Comparison of ENCODE assay signal across 10 cellular contexts in genomic region chr12:56219840-56220239, GRCh38. TPM values are rescaled to one million over a fixed set of nuclear protein-coding genes. Genes with fewer than 3 reads are reported as not detected.
DNase-seq lines count a peak whose midpoint lies in the region; ATAC-seq and TF ChIP-seq lines count a peak whose summit lies in the region.
"Had no signal": no experiment of that assay in that cellular context is flagged by ENCODE, and none has a peak within 500 bp of the region (broad histone marks: within the 10 kb centered on the region; RNA-seq: fewer than 3 reads in every experiment).

No MANE protein-coding gene starts in this region.

- H3K36me3 Mint-ChIP-seq in T-cell (peaks cover 5% of the 10 kb centered on the region), type B pancreatic cell (peaks cover 9% of the 10 kb centered on the region)

- no peaks in the 10 kb centered on the region for H3K9me3 Mint-ChIP-seq in T-cell
- H3K9me3 Mint-ChIP-seq in type B pancreatic cell = no peaks in the 10 kb centered on the region

- H3K4me2 ChIP-seq in mesenchymal stem cell (ENCODE audit: low read length, poor library complexity, severe bottlenecking) = peak overlapping the region; percentile 6

- no peak overlapping the region for H2AFZ ChIP-seq in mesenchymal stem cell (ENCODE audit: low read depth, low read length)

- H3K4me3 Mint-ChIP-seq in T-cell (peak overlapping the region; percentile 19 to 47 (median 31)), type B pancreatic cell (peak overlapping the region; percentile 34)

- H3K27ac Mint-ChIP-seq in T-cell (no peak overlapping the region), type B pancreatic cell (no peak overlapping the region)

- H3K36me3 ChIP-seq in cardiac muscle cell (peaks cover 9% of the 10 kb centered on the region), mesenchymal stem cell (ENCODE audit: control insufficient read depth in 1 of 2, insufficient read depth in 2 of 2, low read depth in 1 of 2, low read length in 2 of 2) (peaks cover 16 to 19% of the 10 kb centered on the region in 2 experiments)

- CTCF ChIA-PET in T-cell (lab: Charles Lee) = no interaction called here

- 100% methylated on average over 6 of the region's 9 CpGs for WGBS in mesenchymal stem cell
- WGBS in lower leg skin, 2 donors = 94 to 96% methylated on average over 9 of the region's 9 CpGs

- no peak overlapping the region for H3K23ac ChIP-seq in mesenchymal stem cell (ENCODE audit: low read length in 2 of 2)

- H3K14ac ChIP-seq in mesenchymal stem cell (ENCODE audit: low read length in 2 of 2) = no peak overlapping the region

- peaks cover 20% of the 10 kb centered on the region for H3K79me1 ChIP-seq in mesenchymal stem cell (replicated peaks; ENCODE audit: low read length, poor library complexity, severe bottlenecking)

- H3K27me3 ChIP-seq in cardiac muscle cell (no peaks in the 10 kb centered on the region), mesenchymal stem cell (ENCODE audit: control insufficient read depth in 1 of 2, insufficient read depth in 1 of 2, low read length in 2 of 2) (no peaks in the 10 kb centered on the region)

- no peak overlapping the region for H2BK5ac ChIP-seq in mesenchymal stem cell (ENCODE audit: low read depth, low read length, poor library complexity, severe bottlenecking)

- H2BK12ac ChIP-seq in mesenchymal stem cell (ENCODE audit: low read length in 2 of 2) = no peak overlapping the region

- H3K4me1 ChIP-seq in cardiac muscle cell (ENCODE audit: low read depth) (peaks cover 12% of the 10 kb centered on the region), mesenchymal stem cell (ENCODE audit: control insufficient read depth, insufficient read depth, low read depth, low read length) (peaks cover 15% of the 10 kb centered on the region)

- H4K91ac ChIP-seq in mesenchymal stem cell (ENCODE audit: low read length) = no peak overlapping the region

- no peak overlapping the region for H3K9ac ChIP-seq in mesenchymal stem cell (ENCODE audit: low read length)

- intact Hi-C loops in left cardiac atrium (cut with DNase I) (loop anchor here in 1 of 2 donors (5.0 kb wide), 1 partner anchor 33 kb away; the partner anchor contains the start of gene SMARCC2), lower leg skin (cut with DNase I; ENCODE audit: low total_unique reads) (loop anchor here (2.0 kb wide), 1 partner anchor 51 kb away; no protein-coding TSS in a partner anchor)

- POLR2A ChIA-PET in T-cell (lab: Charles Lee) = no interaction called here

- no peaks in the 10 kb centered on the region for H3K27me3 Mint-ChIP-seq in T-cell
- no peaks in the 10 kb centered on the region for H3K27me3 Mint-ChIP-seq in type B pancreatic cell

- no peak overlapping the region for H2BK15ac ChIP-seq in mesenchymal stem cell (ENCODE audit: low read depth, poor library complexity, severe bottlenecking)

- ATAC-seq in left cardiac atrium (no peak), T-cell (replicated peaks in 1 of 4) (no peak)

- H3K27ac ChIP-seq in cardiac muscle cell (peak overlapping the region; percentile 98), mesenchymal stem cell (ENCODE audit: low read length, poor library complexity, severe bottlenecking) (no peak overlapping the region)

- TF ChIP-seq CTCF in cardiac muscle cell (IDR thresholded peaks at IDR 0.05; ENCODE audit: low read depth, low read length) (no peak), type B pancreatic cell (conservative IDR thresholded peaks at IDR 0.05) (no peak), lower leg skin (IDR thresholded peaks at IDR 0.05) (no peak)

- TF ChIP-seq POLR2A in lower leg skin (IDR thresholded peaks at IDR 0.05) = no peak

- H2AK5ac ChIP-seq in mesenchymal stem cell (ENCODE audit: low read length, severe bottlenecking) = no peak overlapping the region

- no peak overlapping the region for H2BK120ac ChIP-seq in mesenchymal stem cell (ENCODE audit: low read depth, low read length)

- H3K18ac ChIP-seq in mesenchymal stem cell (ENCODE audit: low read depth in 1 of 2, low read length in 2 of 2) = no peak overlapping the region

- no peak overlapping the region for H3K4ac ChIP-seq in mesenchymal stem cell (ENCODE audit: low read depth in 1 of 2, low read length in 2 of 2)

- H3K4me3 ChIP-seq in cardiac muscle cell (no peak overlapping the region), mesenchymal stem cell (ENCODE audit: insufficient read depth in 1 of 2, low read depth in 1 of 2, low read length in 2 of 2) (no peak overlapping the region), lower leg skin (ENCODE audit: low read depth, poor library complexity, severe bottlenecking) (no peak overlapping the region)

- peaks cover 48 to 50% (median 50%) of the 10 kb centered on the region in 3 donors for H3K4me1 Mint-ChIP-seq in T-cell
- H3K4me1 Mint-ChIP-seq in type B pancreatic cell (ENCODE audit: unreplicated experiment) = peaks cover 28% of the 10 kb centered on the region

- no peak overlapping the region for H4K8ac ChIP-seq in mesenchymal stem cell (ENCODE audit: low read length)

- no peak for DNase-seq in cardiac muscle cell (ENCODE audit: low read depth in 1 of 2, low spot score in 1 of 2)
- no peak for DNase-seq in left cardiac atrium
- no peak for DNase-seq in T-cell
- DNase-seq in mesenchymal stem cell = no peak
- DNase-seq in type B pancreatic cell (ENCODE audit: extremely low spot score, unreplicated experiment) = no peak
- no peak for DNase-seq in lower leg skin (ENCODE audit: low spot score in 2 of 2)
- DNase-seq in ecto neural progenitor cell (ENCODE audit: low spot score) = no peak
- DNase-seq in activated effector memory CD4-positive, alpha-beta T cell treated with anti-CD3 and anti-CD28 coated beads, Interleukin-2, amount 50 U/mL, for 16 hours = no peak
- DNase-seq: activated CD4-positive, alpha-beta T cell treated with anti-CD3 and anti-CD28 coated beads, Interleukin-2, amount 50 U/mL, for 4 hours; SHP77 treated with DMSO at 0.1 percent for 48 hours had no signal

- H3K9me3 ChIP-seq in cardiac muscle cell (ENCODE audit: low read depth) (no peaks in the 10 kb centered on the region), mesenchymal stem cell (ENCODE audit: control insufficient read depth, low read length) (no peaks in the 10 kb centered on the region)

RNA-seq across cellular contexts. Expression of gene RNF41, which starts 1.9 kb away (rescaled TPM):
- total RNA-seq in cardiac muscle cell (37.2 and 55.7 TPM in 2 replicates), left cardiac atrium (10 to 100 TPM; 42.8 to 49.4 TPM), T-cell (10 to 100 TPM; 26.3 to 43.1 (median 39.4) TPM), type B pancreatic cell (ENCODE audit: low replicate concordance) (33.7 and 37.7 TPM in 2 replicates), lower leg skin (10 to 100 TPM; 33.3 to 46.5 (median 42.1) TPM)
- polyA plus RNA-seq in cardiac muscle cell = 17.3 and 21.1 TPM in 2 replicates
- polyA plus RNA-seq in mesenchymal stem cell (2013, experiment 1 of 2) = 37.4 TPM
- 37.4 TPM for polyA plus RNA-seq in mesenchymal stem cell (2013, experiment 2 of 2)

RNA-seq across cellular contexts. Expression of gene NABP2, which starts 4.3 kb away (rescaled TPM):
- total RNA-seq in cardiac muscle cell (14.8 and 32.0 TPM in 2 replicates), left cardiac atrium (10 to 100 TPM; 19.4 to 21.7 TPM), T-cell (10 to 100 TPM; 11.8 to 19.1 (median 14.0) TPM), type B pancreatic cell (ENCODE audit: low replicate concordance) (37.5 and 40.0 TPM in 2 replicates), lower leg skin (10 to 100 TPM in 3 of 4 donors, 1 to 10 TPM in 1; 9.9 to 23.1 (median 17.9) TPM)
- polyA plus RNA-seq in cardiac muscle cell = 6.8 and 10.7 TPM in 2 replicates
- polyA plus RNA-seq in mesenchymal stem cell (2013, experiment 1 of 2) = 27.3 TPM
- 26.7 TPM for polyA plus RNA-seq in mesenchymal stem cell (2013, experiment 2 of 2)

RNA-seq across cellular contexts. Expression of gene SLC39A5, which starts 10.0 kb away (rescaled TPM):
- total RNA-seq in cardiac muscle cell (0.67 TPM in 1 of 2 replicates, not detected in the other), left cardiac atrium (not detected), T-cell (1 to 10 TPM in 1 of 5 donors, under 1 TPM in 2, not detected in 2; 0.57 to 1.4 (median 0.58) TPM), type B pancreatic cell (ENCODE audit: low replicate concordance) (23.0 and 37.7 TPM in 2 replicates), lower leg skin (not detected)
- 1.0 TPM in 1 of 2 replicates, not detected in the other for polyA plus RNA-seq in cardiac muscle cell
- polyA plus RNA-seq in mesenchymal stem cell (2013, experiment 1 of 2) = 0.10 TPM
- polyA plus RNA-seq in mesenchymal stem cell (2013, experiment 2 of 2) = not detected

RNA-seq across cellular contexts. Expression of gene SMARCC2, which starts 30.6 kb away (rescaled TPM):
- total RNA-seq in cardiac muscle cell (69.7 and 94.2 TPM in 2 replicates), left cardiac atrium (10 to 100 TPM; 65.2 to 68.5 TPM), T-cell (100 to 1,000 TPM; 135 to 160 (median 159) TPM), type B pancreatic cell (ENCODE audit: low replicate concordance) (92.8 and 147 TPM in 2 replicates), lower leg skin (10 to 100 TPM; 55.3 to 90.5 (median 63.5) TPM)
- polyA plus RNA-seq in cardiac muscle cell = 79.6 and 104 TPM in 2 replicates
- 47.0 TPM for polyA plus RNA-seq in mesenchymal stem cell (2013, experiment 1 of 2)
- polyA plus RNA-seq in mesenchymal stem cell (2013, experiment 2 of 2) = 42.8 TPM

RNA-seq across cellular contexts. Expression of gene ANKRD52, which starts 38.3 kb away (rescaled TPM):
- 18.0 and 19.3 TPM in 2 replicates for total RNA-seq in cardiac muscle cell
- polyA plus RNA-seq in cardiac muscle cell = 34.9 and 37.7 TPM in 2 replicates
- 10 to 100 TPM; 20.3 to 24.1 TPM for total RNA-seq in left cardiac atrium
- total RNA-seq in T-cell = 10 to 100 TPM; 35.8 to 51.0 (median 43.1) TPM
- polyA plus RNA-seq in mesenchymal stem cell (2013, experiment 1 of 2) = 26.4 TPM
- 25.2 TPM for polyA plus RNA-seq in mesenchymal stem cell (2013, experiment 2 of 2)
- 52.9 and 56.1 TPM in 2 replicates for total RNA-seq in type B pancreatic cell (ENCODE audit: low replicate concordance)
- total RNA-seq in lower leg skin = 10 to 100 TPM; 15.6 to 22.3 (median 18.7) TPM
